ENCODE assay signal across 11 cellular contexts in the genomic region with DNA sequence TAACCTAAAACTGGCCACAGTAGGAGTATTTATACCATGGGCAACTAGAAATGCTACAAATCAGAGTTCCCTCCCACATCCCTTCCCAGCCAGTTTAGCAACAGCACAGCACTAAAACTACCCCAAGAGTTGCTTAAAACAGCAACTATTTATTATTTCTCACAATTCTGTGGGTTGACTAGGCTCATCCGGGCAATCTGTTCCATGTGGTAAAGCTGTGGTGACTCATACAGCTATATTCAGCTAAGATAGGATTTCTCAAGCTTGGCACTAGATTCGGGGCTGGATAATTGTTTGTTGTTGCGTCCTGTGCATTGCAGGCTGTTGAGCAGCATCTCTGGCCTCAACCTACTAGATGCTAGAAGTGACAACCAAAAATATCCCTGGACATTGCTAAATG. TPM values are rescaled to one million over a fixed set of nuclear protein-coding genes. Genes with fewer than 3 reads are reported as not detected.
DNase-seq lines count a peak whose midpoint lies in the region; ATAC-seq and TF ChIP-seq lines count a peak whose summit lies in the region.
"Had no signal": no experiment of that assay in that cellular context is flagged by ENCODE, and none has a peak within 500 bp of the region (broad histone marks: within the 10 kb centered on the region; RNA-seq: fewer than 3 reads in every experiment).

No MANE protein-coding gene starts in this region.

- peaks cover 6% of the 10 kb centered on the region for H3K36me3 Mint-ChIP-seq in stimulated activated memory B cell treated with anti-CD40 and anti-IgM and Interleukin-4, amounts not matched to agents 10 μg/mL and 1 μg/mL and 100 μg/mL, for 72 hours
- H3K36me3 Mint-ChIP-seq in type B pancreatic cell, result no peaks in the 10 kb centered on the region

- no peaks in the 10 kb centered on the region for H3K9me3 Mint-ChIP-seq in stimulated activated memory B cell treated with anti-CD40 and anti-IgM and Interleukin-4, amounts not matched to agents 10 μg/mL and 1 μg/mL and 100 μg/mL, for 72 hours
- no peaks in the 10 kb centered on the region for H3K9me3 Mint-ChIP-seq in type B pancreatic cell

- no peak overlapping the region for H3K4me3 Mint-ChIP-seq in stimulated activated memory B cell treated with anti-CD40 and anti-IgM and Interleukin-4, amounts not matched to agents 10 μg/mL and 1 μg/mL and 100 μg/mL, for 72 hours
- H3K4me3 Mint-ChIP-seq in type B pancreatic cell, result no peak overlapping the region
- H3K4me3 Mint-ChIP-seq: GM23338 had no signal

- H3K4me3 ChIP-seq in esophagus (ENCODE audit: low read depth in 1 of 2, low read length in 2 of 2), result no peak overlapping the region
- H3K4me3 ChIP-seq: GM23338 had no signal

- no peaks in the 10 kb centered on the region for H3K27me3 Mint-ChIP-seq in stimulated activated memory B cell treated with anti-CD40 and anti-IgM and Interleukin-4, amounts not matched to agents 10 μg/mL and 1 μg/mL and 100 μg/mL, for 72 hours
- no peaks in the 10 kb centered on the region for H3K27me3 Mint-ChIP-seq in type B pancreatic cell

- WGBS in esophagus, 2 donors, result 35 to 50% methylated on average over 3 of the region's 3 CpGs

- H3K4me1 ChIP-seq in esophagus (ENCODE audit: control insufficient read depth in 2 of 2, insufficient read depth in 2 of 2, low read length in 1 of 2), result no peaks in the 10 kb centered on the region

- no peaks in the 10 kb centered on the region for H3K36me3 ChIP-seq in esophagus (ENCODE audit: control insufficient read depth in 2 of 2, insufficient read depth in 2 of 2, low read length in 1 of 2)

- H3K27ac Mint-ChIP-seq in stimulated activated memory B cell treated with anti-CD40 and anti-IgM and Interleukin-4, amounts not matched to agents 10 μg/mL and 1 μg/mL and 100 μg/mL, for 72 hours, result peak overlapping the region; percentile 71
- no peak overlapping the region for H3K27ac Mint-ChIP-seq in type B pancreatic cell
- H3K27ac Mint-ChIP-seq: GM23338 had no signal

- H3K27ac ChIP-seq in esophagus (ENCODE audit: low read depth in 2 of 2, low read length in 1 of 2), result peak overlapping the region; percentile 0 to 15

- no peaks in the 10 kb centered on the region for H3K27me3 ChIP-seq in esophagus (ENCODE audit: control insufficient read depth in 1 of 2, insufficient read depth in 2 of 2, low read length in 2 of 2)

- no peak for DNase-seq in activated CD4-positive, CD25-positive, alpha-beta regulatory T cell (lab: John Stamatoyannopoulos, UW)
- peak; percentile 84 for DNase-seq in SIG-M5 treated with dmso at 0.1 percent for 504 hours (lab: John Stamatoyannopoulos, UW; ENCODE audit: unreplicated experiment)
- no peak for DNase-seq in ecto neural progenitor cell (ENCODE audit: low spot score)
- no peak for DNase-seq in type B pancreatic cell (ENCODE audit: extremely low spot score, unreplicated experiment)
- DNase-seq: cortex of kidney, retina had no signal

- H3K4me1 Mint-ChIP-seq in stimulated activated memory B cell treated with anti-CD40 and anti-IgM and Interleukin-4, amounts not matched to agents 10 μg/mL and 1 μg/mL and 100 μg/mL, for 72 hours, result peaks cover 41% of the 10 kb centered on the region
- H3K4me1 Mint-ChIP-seq in type B pancreatic cell (ENCODE audit: unreplicated experiment), result peaks cover 10% of the 10 kb centered on the region

- no peaks in the 10 kb centered on the region for H3K9me3 ChIP-seq in esophagus (ENCODE audit: control insufficient read depth in 2 of 2, insufficient read depth in 1 of 2, low read depth in 1 of 2, low read length in 1 of 2)

- peak; percentile 30 to 57 for ATAC-seq in activated CD4-positive, CD25-positive, alpha-beta regulatory T cell treated with anti-CD3 and anti-CD28 coated beads, Interleukin-2, amount 50 U/mL, for 24 hours
- no peak for ATAC-seq in stimulated activated memory B cell treated with anti-CD40 and anti-IgM and Interleukin-4, amounts not matched to agents 10 μg/mL and 1 μg/mL and 100 μg/mL, for 72 hours
- no peak for ATAC-seq in HG02852 (IDR thresholded peaks at IDR 0.05; ENCODE audit: unreplicated experiment)
- ATAC-seq: GM23338 had no signal

- no peak for TF ChIP-seq CTCF in type B pancreatic cell (conservative IDR thresholded peaks at IDR 0.05)

RNA-seq across cellular contexts. Expression of a gene that starts 8.6 kb away (rescaled TPM):
- 10 to 100 TPM; 11.2 to 15.0 TPM for polyA plus RNA-seq in esophagus
- total RNA-seq in type B pancreatic cell (ENCODE audit: low replicate concordance), result 17.8 and 24.4 TPM in 2 replicates

Comparison
In these comparisons a context has a peak if more than half of its experiments do, and no peak if none do; other contexts are left out.
1. ATAC-seq: peak in activated CD4-positive, CD25-positive, alpha-beta regulatory T cell treated with anti-CD3 and anti-CD28 coated beads, Interleukin-2, amount 50 U/mL, for 24 hours (2 of 2); none in stimulated activated memory B cell treated with anti-CD40 and anti-IgM and Interleukin-4, amounts not matched to agents 10 μg/mL and 1 μg/mL and 100 μg/mL, for 72 hours (single experiment) and HG02852 (single experiment).